In the genomic region with DNA sequence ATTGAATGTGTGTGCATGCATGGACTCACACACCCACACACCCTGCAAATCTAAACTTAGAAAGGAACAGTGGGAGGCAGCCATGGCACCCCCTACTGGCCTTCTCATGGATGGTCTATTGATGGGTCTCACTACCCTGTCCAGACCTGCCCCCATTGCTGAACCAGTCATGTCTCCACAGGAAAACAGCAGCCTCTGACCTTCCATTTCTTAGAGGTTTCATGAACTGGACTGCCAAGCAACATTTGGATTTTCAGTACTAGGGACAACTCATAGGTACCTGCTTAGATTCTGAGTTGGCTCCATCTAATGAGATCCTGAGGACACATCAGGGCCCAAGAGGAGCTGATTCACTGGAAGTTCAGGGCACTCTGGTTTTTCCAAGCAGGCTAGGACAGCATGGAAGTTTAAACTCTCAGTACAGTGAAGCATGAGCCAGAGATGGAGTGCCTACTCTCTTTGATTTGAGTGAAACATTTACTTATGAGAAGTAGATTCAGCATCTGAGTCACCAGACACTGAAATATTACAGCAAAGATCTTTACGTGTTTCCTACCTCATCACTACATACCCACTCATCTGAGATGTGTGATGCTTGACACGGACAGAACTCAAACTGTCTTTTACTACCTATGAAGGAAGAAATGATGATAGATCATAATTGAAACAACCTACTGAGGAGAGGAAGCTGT, we compare ENCODE assay signal across 12 cellular contexts.
DNase-seq lines count a peak whose midpoint lies in the region; ATAC-seq and TF ChIP-seq lines count a peak whose summit lies in the region.
"Had no signal": no experiment of that assay in that cellular context is flagged by ENCODE, and none has a peak within 500 bp of the region (broad histone marks: within the 10 kb centered on the region; RNA-seq: fewer than 3 reads in every experiment).

No MANE protein-coding gene starts in this region.

- peaks cover 0 to 24% of the 10 kb centered on the region in 2 donors for H3K4me1 ChIP-seq in left lung
- H3K4me1 ChIP-seq: testis had no signal

- ATAC-seq in left lung (peak; percentile 68), GM21423 (IDR thresholded peaks at IDR 0.05; ENCODE audit: unreplicated experiment) (no peak), HG03460 (IDR thresholded peaks at IDR 0.05; ENCODE audit: unreplicated experiment) (no peak)

- H3K27me3 Mint-ChIP-seq in activated naive CD8-positive, alpha-beta T cell, result no peaks in the 10 kb centered on the region
- H3K27me3 Mint-ChIP-seq: naive B cell had no signal

- H3K4me3 Mint-ChIP-seq in activated naive CD8-positive, alpha-beta T cell, result peak overlapping the region; percentile 7
- H3K4me3 Mint-ChIP-seq: naive B cell had no signal

- H3K4me3 ChIP-seq in AG10803 (ENCODE audit: low read length) (no peak overlapping the region), left lung (no peak overlapping the region)
- H3K4me3 ChIP-seq: dorsolateral prefrontal cortex, testis had no signal

- DNase-seq in AG10803 (ENCODE audit: low read depth), result no peak
- no peak for DNase-seq in left lung
- DNase-seq in OCI-M1 (lab: John Stamatoyannopoulos, UW), result no peak
- DNase-seq in activated CD8-positive, alpha-beta memory T cell treated with anti-CD3 and anti-CD28 coated beads, Interleukin-2, amount 50 U/mL, for 4 hours, result no peak
- DNase-seq: DMS79 treated with DMSO at 0.1 percent for 48 hours, dorsolateral prefrontal cortex, naive B cell, testis had no signal

- H3K9me3 Mint-ChIP-seq in activated naive CD8-positive, alpha-beta T cell (ENCODE audit: low read depth), result peaks cover 18% of the 10 kb centered on the region

- H3K27me3 ChIP-seq in left lung, result no peaks in the 10 kb centered on the region
- H3K27me3 ChIP-seq: dorsolateral prefrontal cortex, testis had no signal

- H3K36me3 Mint-ChIP-seq in activated naive CD8-positive, alpha-beta T cell, result peaks cover 11% of the 10 kb centered on the region

- intact Hi-C loops in left lung (cut with DNase I), result no loop called here

- H3K36me3 ChIP-seq in left lung, result no peaks in the 10 kb centered on the region

- H3K9me3 ChIP-seq in left lung, result peaks cover 0 to 14% of the 10 kb centered on the region in 2 donors
- H3K9me3 ChIP-seq: testis had no signal

- peak overlapping the region; percentile 92 for H3K27ac Mint-ChIP-seq in activated naive CD8-positive, alpha-beta T cell

- peak overlapping the region in 1 of 2 donors; percentile 14 for H3K27ac ChIP-seq in left lung
- H3K27ac ChIP-seq: dorsolateral prefrontal cortex, testis had no signal

- TF ChIP-seq CTCF in AG10803 (conservative IDR thresholded peaks at IDR 0.05; ENCODE audit: low read length), result 0 out of 2 replicates have a peak, but pooled peaks have one; percentile 2
- peak; percentile 42; the same call in 1 of the 3 replicates for TF ChIP-seq CTCF in GM12872 (IDR thresholded peaks at IDR 0.05; ENCODE audit: insufficient read depth, low read depth, low read length)
- no peak for TF ChIP-seq CTCF in left lung (IDR thresholded peaks at IDR 0.05)

- peaks cover 54% of the 10 kb centered on the region for H3K4me1 Mint-ChIP-seq in activated naive CD8-positive, alpha-beta T cell (ENCODE audit: low read depth)

Comparison
In these comparisons a context has a peak if more than half of its experiments do, and no peak if none do; other contexts are left out.
1. CTCF ChIP-seq: peak in AG10803 (single experiment) and GM12872 (single experiment); none in left lung (0 of 2).